Comparison of ENCODE assay signal across 8 cellular contexts in the genomic region with DNA sequence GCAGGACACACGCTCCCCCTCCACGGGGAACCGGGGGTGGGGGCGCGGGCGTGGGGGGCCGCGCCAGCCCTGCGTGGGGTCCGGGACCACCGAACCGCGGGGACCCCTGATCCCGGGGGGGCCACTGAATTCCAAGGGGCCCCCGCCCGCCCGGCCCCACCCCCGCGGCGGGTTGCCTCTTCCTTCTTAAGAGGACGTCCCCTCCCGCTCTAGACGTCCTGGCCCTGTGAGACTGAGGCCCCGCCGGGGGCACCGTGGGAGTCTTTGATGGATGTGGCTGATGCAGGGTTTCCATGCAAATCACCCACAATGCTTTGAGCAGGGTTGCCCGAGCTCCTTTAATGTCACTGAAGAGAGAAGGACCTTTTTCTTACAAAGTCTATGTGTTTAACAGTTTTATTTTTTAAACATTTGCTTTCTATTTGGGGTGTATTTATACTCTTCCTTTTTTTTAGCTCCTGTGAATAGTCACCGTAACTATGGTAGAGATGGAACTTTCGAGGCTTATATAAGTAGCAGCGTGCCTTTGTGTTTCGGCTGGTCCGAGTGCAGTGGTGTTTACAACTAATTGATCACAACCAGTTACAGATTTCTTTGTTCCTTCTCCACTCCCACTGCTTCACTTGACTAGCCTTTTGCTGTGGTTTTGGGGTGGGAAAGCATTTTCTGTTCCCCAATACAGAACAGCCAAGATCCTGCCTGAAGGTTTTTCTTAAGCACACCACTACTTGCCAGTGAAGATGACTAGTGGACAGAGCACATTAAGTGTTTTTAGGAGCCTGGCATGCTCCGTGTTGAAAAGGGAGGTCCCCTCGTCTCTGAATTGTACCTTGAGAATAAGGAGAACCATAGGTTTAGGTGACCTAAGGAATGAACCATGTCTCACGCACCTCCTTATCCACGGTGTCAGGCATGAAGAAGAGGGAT. TPM values are rescaled to one million over a fixed set of nuclear protein-coding genes. Genes with fewer than 3 reads are reported as not detected.
DNase-seq lines count a peak whose midpoint lies in the region; ATAC-seq and TF ChIP-seq lines count a peak whose summit lies in the region.

No MANE protein-coding gene starts in this region.

- TF ChIP-seq CTCF in chondrocyte (IDR thresholded peaks at IDR 0.05): no peak

- DNase-seq in AG08395 (ENCODE audit: low spot score) (peak; percentile 75), NCI-H446 (lab: John Stamatoyannopoulos, UW) (peak; percentile 86 to 90), chondrocyte (ENCODE audit: low spot score) (peak; percentile 72), left kidney (ENCODE audit: low read depth, low spot score) (peak; percentile 97)
- DNase-seq in activated CD4-positive, alpha-beta T cell treated with anti-CD3 and anti-CD28 coated beads for 24 hours (ENCODE audit: low read depth in 2 of 2): peak; percentile 68 to 74
- DNase-seq in stimulated activated CD4-positive, alpha-beta T cell treated with anti-CD3 and anti-CD28 coated beads, Interleukin-2, amount 100 ng/mL, for 24 hours: peak; percentile 84 to 86

- H3K9me3 Mint-ChIP-seq in chondrocyte (ENCODE audit: low read depth): peaks cover 6% of the 10 kb centered on the region

- H3K27ac Mint-ChIP-seq in chondrocyte (ENCODE audit: unreplicated experiment): peak overlapping the region; percentile 69

- ATAC-seq in GM19025 (IDR thresholded peaks at IDR 0.05; ENCODE audit: low read depth, unreplicated experiment): peak; percentile 51
- ATAC-seq in HG03342 (IDR thresholded peaks at IDR 0.05; ENCODE audit: unreplicated experiment): peak; percentile 60

- H3K4me1 Mint-ChIP-seq in chondrocyte (ENCODE audit: low read depth): peaks cover 39% of the 10 kb centered on the region

- H3K27me3 Mint-ChIP-seq in chondrocyte (ENCODE audit: low read depth): peaks cover 2% of the 10 kb centered on the region

- peak overlapping the region; percentile 85 for H3K4me3 Mint-ChIP-seq in chondrocyte (ENCODE audit: unreplicated experiment)

- H3K36me3 Mint-ChIP-seq in chondrocyte (ENCODE audit: low read depth): no peaks in the 10 kb centered on the region

RNA-seq across cellular contexts. Expression of a gene that starts 44.8 kb away (rescaled TPM):
- total RNA-seq in chondrocyte: 135 to 411 TPM (median 140 TPM) in 3 replicates

Comparison
In these comparisons a context has a peak if more than half of its experiments do, and no peak if none do; other contexts are left out.
1. Peak in every context shown above with its lines: DNase-seq and ATAC-seq.